In the genomic region with DNA sequence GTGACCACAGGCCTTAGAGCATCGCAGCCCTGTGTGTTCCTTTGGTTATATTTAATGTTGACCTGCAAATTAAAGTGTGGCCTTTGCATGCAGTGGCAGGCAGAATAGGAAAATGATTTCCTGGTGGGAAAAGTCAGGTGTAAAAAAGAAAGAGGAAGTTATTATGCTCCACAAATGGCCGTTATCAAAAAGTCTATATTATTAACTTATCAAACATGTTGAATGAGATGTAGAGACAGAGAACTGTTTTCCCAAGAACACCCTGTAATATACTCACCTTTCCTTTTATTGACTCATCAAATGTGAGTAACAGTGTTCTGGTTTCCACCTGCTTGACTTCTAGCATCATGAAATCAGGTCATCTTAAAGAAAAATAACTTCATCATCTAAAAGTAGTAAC, we compare ENCODE assay signal across 19 cellular contexts. TPM values are rescaled to one million over a fixed set of nuclear protein-coding genes. Genes with fewer than 3 reads are reported as not detected.
"Had no signal": no experiment of that assay in that cellular context is flagged by ENCODE, and none has a peak within 500 bp of the region (broad histone marks: within the 10 kb centered on the region; RNA-seq: fewer than 3 reads in every experiment).

No MANE protein-coding gene starts in this region.

- H3K4me3 ChIP-seq: gastrocnemius medialis, upper lobe of left lung had no signal

- H3K27me3 ChIP-seq: brain microvascular endothelial cell, gastrocnemius medialis, upper lobe of left lung had no signal

- H3K27ac Mint-ChIP-seq: activated naive CD8-positive, alpha-beta T cell treated with anti-CD3 and anti-CD28 coated beads, Interleukin-2, amount 10 ng/mL, durations not matched to agents 7 days and 5 days; dendritic cell treated with granulocyte-macrophage colony-stimulating factor and Interleukin-4, amounts not matched to agents 40 ng/mL and 50 ng/mL, for 4 days; stimulated activated memory B cell treated with anti-CD40 and anti-IgM and Interleukin-4, amounts not matched to agents 10 μg/mL and 1 μg/mL and 100 μg/mL, for 72 hours; T-cell had no signal

- H3K9me3 ChIP-seq: gastrocnemius medialis, upper lobe of left lung had no signal

- H3K9ac ChIP-seq: parathyroid adenoma had no signal

- H3K36me3 ChIP-seq: brain microvascular endothelial cell, gastrocnemius medialis had no signal

- ATAC-seq: activated CD4-positive, CD25-positive, alpha-beta regulatory T cell treated with anti-CD3 and anti-CD28 coated beads, Interleukin-2, amount 50 U/mL, for 24 hours; gastrocnemius medialis; stimulated activated memory B cell treated with anti-CD40 and anti-IgM and Interleukin-4, amounts not matched to agents 10 μg/mL and 1 μg/mL and 100 μg/mL, for 72 hours; T-cell had no signal

- DNase-seq: activated CD4-positive, alpha-beta T cell treated with anti-CD3 and anti-CD28 coated beads, Interleukin-2, amount 50 U/mL, for 4 hours; activated naive CD4-positive, alpha-beta T cell; activated naive CD8-positive, alpha-beta T cell treated with anti-CD3 and anti-CD28 coated beads, Interleukin-2, amount 10 ng/mL, durations not matched to agents 7 days and 5 days; activated T-cell treated with anti-CD3 and anti-CD28 coated beads for 4 hours; brain microvascular endothelial cell; cerebellar nuclear complex; effector memory CD4-positive, alpha-beta T cell; gastrocnemius medialis; mesenchymal stem cell; stimulated activated CD4-positive, alpha-beta T cell treated with anti-CD3 and anti-CD28 coated beads, Interleukin-2, amount 100 ng/mL, for 48 hours; T-cell; T-helper 9 cell; upper lobe of left lung had no signal

- H3K4me1 Mint-ChIP-seq: activated naive CD8-positive, alpha-beta T cell treated with anti-CD3 and anti-CD28 coated beads, Interleukin-2, amount 10 ng/mL, durations not matched to agents 7 days and 5 days; stimulated activated memory B cell treated with anti-CD40 and anti-IgM and Interleukin-4, amounts not matched to agents 10 μg/mL and 1 μg/mL and 100 μg/mL, for 72 hours; T-cell had no signal

- H3K27me3 Mint-ChIP-seq: activated naive CD8-positive, alpha-beta T cell treated with anti-CD3 and anti-CD28 coated beads, Interleukin-2, amount 10 ng/mL, durations not matched to agents 7 days and 5 days; dendritic cell treated with granulocyte-macrophage colony-stimulating factor and Interleukin-4, amounts not matched to agents 40 ng/mL and 50 ng/mL, for 4 days; stimulated activated memory B cell treated with anti-CD40 and anti-IgM and Interleukin-4, amounts not matched to agents 10 μg/mL and 1 μg/mL and 100 μg/mL, for 72 hours had no signal

- H3K4me3 Mint-ChIP-seq: activated naive CD8-positive, alpha-beta T cell treated with anti-CD3 and anti-CD28 coated beads, Interleukin-2, amount 10 ng/mL, durations not matched to agents 7 days and 5 days; dendritic cell treated with granulocyte-macrophage colony-stimulating factor and Interleukin-4, amounts not matched to agents 40 ng/mL and 50 ng/mL, for 4 days; stimulated activated memory B cell treated with anti-CD40 and anti-IgM and Interleukin-4, amounts not matched to agents 10 μg/mL and 1 μg/mL and 100 μg/mL, for 72 hours; T-cell had no signal

- H3K27ac ChIP-seq: brain microvascular endothelial cell, epithelial cell of prostate, gastrocnemius medialis, parathyroid adenoma had no signal

- H3K9me3 Mint-ChIP-seq: activated naive CD8-positive, alpha-beta T cell treated with anti-CD3 and anti-CD28 coated beads, Interleukin-2, amount 10 ng/mL, durations not matched to agents 7 days and 5 days; dendritic cell treated with granulocyte-macrophage colony-stimulating factor and Interleukin-4, amounts not matched to agents 40 ng/mL and 50 ng/mL, for 4 days; neural crest cell; stimulated activated memory B cell treated with anti-CD40 and anti-IgM and Interleukin-4, amounts not matched to agents 10 μg/mL and 1 μg/mL and 100 μg/mL, for 72 hours; T-cell had no signal

- H3K36me3 Mint-ChIP-seq: activated naive CD8-positive, alpha-beta T cell treated with anti-CD3 and anti-CD28 coated beads, Interleukin-2, amount 10 ng/mL, durations not matched to agents 7 days and 5 days; stimulated activated memory B cell treated with anti-CD40 and anti-IgM and Interleukin-4, amounts not matched to agents 10 μg/mL and 1 μg/mL and 100 μg/mL, for 72 hours; T-cell had no signal

RNA-seq across cellular contexts. Expression of a gene that starts 35.3 kb away (rescaled TPM):
- total RNA-seq: activated naive CD8-positive, alpha-beta T cell treated with anti-CD3 and anti-CD28 coated beads, Interleukin-2, amount 10 ng/mL, durations not matched to agents 7 days and 5 days had no signal
